In genomic region chr19:40684280-40684679, GRCh38 we compare ENCODE assay signal across 2 cellular contexts.
TF ChIP-seq lines count a peak whose summit lies in the region.

No MANE protein-coding gene starts in this region.

TF ChIP-seq in HEK293, 187 proteins besides CTCF, POLR2A, EP300 and RAD21:
- no peak for TF ChIP-seq ZNF621 (tag by site-specific recombination; IDR thresholded peaks at IDR 0.05)
- TF ChIP-seq SALL2 (tag by site-specific recombination; IDR thresholded peaks at IDR 0.05; ENCODE audit: borderline replicate concordance) = 0 out of 2 replicates have a peak, but pooled peaks have one; percentile 4
- TF ChIP-seq ZNF394 (tag by site-specific recombination; IDR thresholded peaks at IDR 0.05; ENCODE audit: borderline replicate concordance) = no peak

TF ChIP-seq in K562, 482 proteins besides CTCF, POLR2A, EP300 and RAD21:
- TF ChIP-seq ARHGAP35 (IDR thresholded peaks at IDR 0.05; ENCODE audit: partially characterized antibody) = no peak
- no peak for TF ChIP-seq SMC3 (conservative IDR thresholded peaks at IDR 0.05; ENCODE audit: insufficient read depth, low read depth, low read length)
- TF ChIP-seq, protein P1, sequence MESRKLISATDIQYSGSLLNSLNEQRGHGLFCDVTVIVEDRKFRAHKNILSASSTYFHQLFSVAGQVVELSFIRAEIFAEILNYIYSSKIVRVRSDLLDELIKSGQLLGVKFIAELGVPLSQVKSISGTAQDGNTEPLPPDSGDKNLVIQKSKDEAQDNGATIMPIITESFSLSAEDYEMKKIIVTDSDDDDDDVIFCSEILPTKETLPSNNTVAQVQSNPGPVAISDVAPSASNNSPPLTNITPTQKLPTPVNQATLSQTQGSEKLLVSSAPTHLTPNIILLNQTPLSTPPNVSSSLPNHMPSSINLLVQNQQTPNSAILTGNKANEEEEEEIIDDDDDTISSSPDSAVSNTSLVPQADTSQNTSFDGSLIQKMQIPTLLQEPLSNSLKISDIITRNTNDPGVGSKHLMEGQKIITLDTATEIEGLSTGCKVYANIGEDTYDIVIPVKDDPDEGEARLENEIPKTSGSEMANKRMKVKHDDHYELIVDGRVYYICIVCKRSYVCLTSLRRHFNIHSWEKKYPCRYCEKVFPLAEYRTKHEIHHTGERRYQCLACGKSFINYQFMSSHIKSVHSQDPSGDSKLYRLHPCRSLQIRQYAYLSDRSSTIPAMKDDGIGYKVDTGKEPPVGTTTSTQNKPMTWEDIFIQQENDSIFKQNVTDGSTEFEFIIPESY (CRISPR knock-in tag; IDR thresholded peaks at IDR 0.05) = 0 out of 2 replicates have a peak, but pooled peaks have one; percentile 30
- peak; percentile 34; the same call in 1 of the 2 replicates for TF ChIP-seq POLR2G (IDR thresholded peaks at IDR 0.05; ENCODE audit: low read depth, low read length)
- TF ChIP-seq, protein P2, sequence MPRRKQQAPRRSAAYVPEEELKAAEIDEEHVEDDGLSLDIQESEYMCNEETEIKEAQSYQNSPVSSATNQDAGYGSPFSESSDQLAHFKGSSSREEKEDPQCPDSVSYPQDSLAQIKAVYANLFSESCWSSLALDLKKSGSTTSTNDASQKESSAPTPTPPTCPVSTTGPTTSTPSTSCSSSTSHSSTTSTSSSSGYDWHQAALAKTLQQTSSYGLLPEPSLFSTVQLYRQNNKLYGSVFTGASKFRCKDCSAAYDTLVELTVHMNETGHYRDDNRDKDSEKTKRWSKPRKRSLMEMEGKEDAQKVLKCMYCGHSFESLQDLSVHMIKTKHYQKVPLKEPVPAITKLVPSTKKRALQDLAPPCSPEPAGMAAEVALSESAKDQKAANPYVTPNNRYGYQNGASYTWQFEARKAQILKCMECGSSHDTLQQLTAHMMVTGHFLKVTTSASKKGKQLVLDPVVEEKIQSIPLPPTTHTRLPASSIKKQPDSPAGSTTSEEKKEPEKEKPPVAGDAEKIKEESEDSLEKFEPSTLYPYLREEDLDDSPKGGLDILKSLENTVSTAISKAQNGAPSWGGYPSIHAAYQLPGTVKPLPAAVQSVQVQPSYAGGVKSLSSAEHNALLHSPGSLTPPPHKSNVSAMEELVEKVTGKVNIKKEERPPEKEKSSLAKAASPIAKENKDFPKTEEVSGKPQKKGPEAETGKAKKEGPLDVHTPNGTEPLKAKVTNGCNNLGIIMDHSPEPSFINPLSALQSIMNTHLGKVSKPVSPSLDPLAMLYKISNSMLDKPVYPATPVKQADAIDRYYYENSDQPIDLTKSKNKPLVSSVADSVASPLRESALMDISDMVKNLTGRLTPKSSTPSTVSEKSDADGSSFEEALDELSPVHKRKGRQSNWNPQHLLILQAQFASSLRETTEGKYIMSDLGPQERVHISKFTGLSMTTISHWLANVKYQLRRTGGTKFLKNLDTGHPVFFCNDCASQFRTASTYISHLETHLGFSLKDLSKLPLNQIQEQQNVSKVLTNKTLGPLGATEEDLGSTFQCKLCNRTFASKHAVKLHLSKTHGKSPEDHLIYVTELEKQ (CRISPR knock-in tag; IDR thresholded peaks at IDR 0.05) = no peak
TF ChIP-seq in K562: peak in this region for 2.
